Comparison of ENCODE assay signal across 8 cellular contexts in genomic region chr14:105421723-105422615, GRCh38. TPM values are rescaled to one million over a fixed set of nuclear protein-coding genes. Genes with fewer than 3 reads are reported as not detected.
A peak's percentile ranks its signal among the peaks of the same experiment; 100 is the strongest.
DNase-seq lines count a peak whose midpoint lies in the region; ATAC-seq and TF ChIP-seq lines count a peak whose summit lies in the region.

No MANE protein-coding gene starts in this region.

- 94 to 98% methylated on average over 21 to 32 of the region's 32 CpGs for WGBS in endodermal cell (ENCODE audit: insufficient coverage in 1 of 2, insufficient read length in 1 of 2), 2 experiments
- WGBS in ovary, 3 donors: 56 to 62% (median 57%) methylated on average over 31 to 32 of the region's 32 CpGs

- H3K9me3 Mint-ChIP-seq in CD8-positive, alpha-beta memory T cell: no peaks in the 10 kb centered on the region
- H3K9me3 Mint-ChIP-seq in endodermal cell: no peaks in the 10 kb centered on the region

- H3K4me1 Mint-ChIP-seq in CD8-positive, alpha-beta memory T cell: peaks cover 24 to 44% (median 26%) of the 10 kb centered on the region in 3 donors
- peaks cover 6% of the 10 kb centered on the region for H3K4me1 Mint-ChIP-seq in endodermal cell

- peak overlapping the region; percentile 65 to 93 (median 87) for H3K4me3 Mint-ChIP-seq in CD8-positive, alpha-beta memory T cell
- peak overlapping the region; percentile 85 for H3K4me3 Mint-ChIP-seq in endodermal cell

- H3K27ac Mint-ChIP-seq in CD8-positive, alpha-beta memory T cell: peak overlapping the region; percentile 61 to 92 (median 77)
- H3K27ac Mint-ChIP-seq in endodermal cell: peak overlapping the region; percentile 39

- no peaks in the 10 kb centered on the region for H3K36me3 ChIP-seq in CD8-positive, alpha-beta memory T cell (ENCODE audit: insufficient read depth, low read length)
- H3K36me3 ChIP-seq in NT2/D1 (ENCODE audit: insufficient read depth, insufficient read length, low read length) (peaks cover 55% of the 10 kb centered on the region), endodermal cell (ENCODE audit: control insufficient read depth, insufficient read depth, low read length) (peaks cover 30% of the 10 kb centered on the region), ovary (no peaks in the 10 kb centered on the region)

- peaks cover 0 to 9% (median under 1%) of the 10 kb centered on the region in 3 donors for H3K36me3 Mint-ChIP-seq in CD8-positive, alpha-beta memory T cell
- H3K36me3 Mint-ChIP-seq in endodermal cell (ENCODE audit: low read depth): peaks cover 33% of the 10 kb centered on the region

- H3K9ac ChIP-seq in NT2/D1 (ENCODE audit: insufficient read length, low read depth) (peak overlapping the region; percentile 93), endodermal cell (ENCODE audit: extremely low read depth, low read length, poor library complexity, severe bottlenecking) (peak overlapping the region; percentile 76)

- no peak for TF ChIP-seq EP300 in ovary (IDR thresholded peaks at IDR 0.05)

- DNase-seq in CD8-positive, alpha-beta memory T cell: peak in 1 of 5 donors; percentile 20
- DNase-seq in NT2/D1 (ENCODE audit: low read depth, low spot score) (no peak), endodermal cell (no peak), ovary (no peak), hepatic stellate cell (ENCODE audit: low spot score) (no peak), NCI-H345 (lab: John Stamatoyannopoulos, UW) (no peak), middle frontal gyrus (ENCODE audit: extremely low spot score, low spot score) (no peak)

- peaks cover 0 to 2% of the 10 kb centered on the region in 2 donors for H3K27me3 Mint-ChIP-seq in CD8-positive, alpha-beta memory T cell
- H3K27me3 Mint-ChIP-seq in endodermal cell (ENCODE audit: insufficient read depth): peaks cover 6% of the 10 kb centered on the region

- no peak for ATAC-seq in GM21528 (IDR thresholded peaks at IDR 0.05; ENCODE audit: low FRiP score, unreplicated experiment)

- intact Hi-C loops in ovary (cut with DNase I): loop anchor here in 1 of 4 donors (10.0 kb wide), 1 partner anchor 53 kb away; the partner anchor contains the start of gene CRIP2

- POLR2A ChIA-PET in CD8-positive, alpha-beta memory T cell (lab: Charles Lee): no interaction called here

- no peak for TF ChIP-seq CTCF in endodermal cell (conservative IDR thresholded peaks at IDR 0.05)
- no peak for TF ChIP-seq CTCF in ovary (IDR thresholded peaks at IDR 0.05)

- no peaks in the 10 kb centered on the region for H3K27me3 ChIP-seq in CD8-positive, alpha-beta memory T cell (ENCODE audit: insufficient read depth, low read length, poor library complexity, severe bottlenecking)
- H3K27me3 ChIP-seq in NT2/D1 (ENCODE audit: insufficient read depth, insufficient read length) (no peaks in the 10 kb centered on the region), endodermal cell (ENCODE audit: control insufficient read depth, insufficient read depth, low read length, poor library complexity, severe bottlenecking) (no peaks in the 10 kb centered on the region), ovary (no peaks in the 10 kb centered on the region)

- no peak overlapping the region for H3K4me3 ChIP-seq in CD8-positive, alpha-beta memory T cell (ENCODE audit: low read length)
- H3K4me3 ChIP-seq in NT2/D1 (ENCODE audit: insufficient read length, low read depth) (no peak overlapping the region), endodermal cell (ENCODE audit: low read length) (peak overlapping the region; percentile 88), ovary (no peak overlapping the region)

- TF ChIP-seq POLR2A in ovary (IDR thresholded peaks at IDR 0.05): no peak

- H3K4me1 ChIP-seq in CD8-positive, alpha-beta memory T cell (ENCODE audit: insufficient read depth, low read length): peaks cover 31% of the 10 kb centered on the region
- H3K4me1 ChIP-seq in NT2/D1 (ENCODE audit: insufficient read depth, insufficient read length) (peaks cover 21% of the 10 kb centered on the region), endodermal cell (ENCODE audit: control insufficient read depth, insufficient read depth, low read length) (peaks cover 4% of the 10 kb centered on the region), ovary (ENCODE audit: insufficient read depth) (peaks cover 19% of the 10 kb centered on the region)

- H3K9me3 ChIP-seq in CD8-positive, alpha-beta memory T cell (ENCODE audit: low read length): no peaks in the 10 kb centered on the region
- H3K9me3 ChIP-seq in NT2/D1 (ENCODE audit: insufficient read depth, low read length): no peaks in the 10 kb centered on the region
- H3K9me3 ChIP-seq in endodermal cell (ENCODE audit: control insufficient read depth, low read length): peaks cover 6% of the 10 kb centered on the region
- no peaks in the 10 kb centered on the region for H3K9me3 ChIP-seq in ovary

- no peak overlapping the region for H3K27ac ChIP-seq in CD8-positive, alpha-beta memory T cell (ENCODE audit: low read depth, low read length)
- no peak overlapping the region for H3K27ac ChIP-seq in endodermal cell (ENCODE audit: low read depth, low read length)
- peak overlapping the region; percentile 19 to 33 for H3K27ac ChIP-seq in ovary

- CTCF ChIA-PET in CD8-positive, alpha-beta memory T cell (lab: Charles Lee): interaction anchor here (1.2 to 1.3 kb wide), 2 partner anchors 51 to 68 kb away, joined by 3 to 5 read pairs; no protein-coding TSS in a partner anchor

RNA-seq across cellular contexts. Expression of gene MTA1, which starts 2.3 kb away (rescaled TPM):
- total RNA-seq in CD8-positive, alpha-beta memory T cell: 100 to 1,000 TPM; 124 to 129 TPM
- 6.1 TPM for polyA plus RNA-seq in CD8-positive, alpha-beta memory T cell
- total RNA-seq in endodermal cell (100 to 1,000 TPM; 245 to 246 TPM), ovary (100 to 1,000 TPM in 5 of 7 donors, 10 to 100 TPM in 2; 45.7 to 128 (median 112) TPM)
- 182 TPM for polyA plus RNA-seq in endodermal cell (2013, experiment 1 of 2)
- 153 TPM for polyA plus RNA-seq in endodermal cell (2013, experiment 2 of 2)
- polyA plus RNA-seq in ovary: 10 to 100 TPM; 23.0 to 72.3 TPM

RNA-seq across cellular contexts. Expression of gene TEX22, which starts 23.6 kb away (rescaled TPM):
- 1 to 10 TPM; 1.4 to 2.9 TPM for total RNA-seq in CD8-positive, alpha-beta memory T cell
- 0.08 TPM for polyA plus RNA-seq in CD8-positive, alpha-beta memory T cell
- total RNA-seq in endodermal cell (1 to 10 TPM; 1.9 to 3.5 TPM), ovary (1 to 10 TPM in 5 of 7 donors, under 1 TPM in 2; 0.11 to 5.1 (median 2.5) TPM)
- polyA plus RNA-seq in endodermal cell (2013, experiment 1 of 2): 0.57 TPM
- polyA plus RNA-seq in endodermal cell (2013, experiment 2 of 2): 1.2 TPM
- under 1 TPM in 1 of 2 donors, not detected in 1; 0.59 TPM for polyA plus RNA-seq in ovary

RNA-seq across cellular contexts. Expression of gene CRIP2, which starts 52.7 kb away (rescaled TPM):
- total RNA-seq in CD8-positive, alpha-beta memory T cell: 1 to 10 TPM; 2.7 to 4.5 TPM
- 31.5 TPM for polyA plus RNA-seq in CD8-positive, alpha-beta memory T cell
- total RNA-seq in endodermal cell: 1 to 10 TPM; 3.9 to 5.3 TPM
- 96.3 TPM for polyA plus RNA-seq in endodermal cell (2013, experiment 1 of 2)
- 93.1 TPM for polyA plus RNA-seq in endodermal cell (2013, experiment 2 of 2)
- 100 to 1,000 TPM in 1 of 7 donors, 10 to 100 TPM in 6; 21.3 to 242 (median 47.8) TPM for total RNA-seq in ovary
- 10 to 100 TPM in 1 of 2 donors, under 1 TPM in 1; 0.35 to 95.1 TPM for polyA plus RNA-seq in ovary

Comparison
In these comparisons a context has a peak if more than half of its experiments do, and no peak if none do; other contexts are left out.
1. H3K27ac ChIP-seq: peak in ovary (2 of 2); none in CD8-positive, alpha-beta memory T cell (single experiment) and endodermal cell (single experiment).